Comparison of ENCODE assay signal across 8 cellular contexts in the genomic region with DNA sequence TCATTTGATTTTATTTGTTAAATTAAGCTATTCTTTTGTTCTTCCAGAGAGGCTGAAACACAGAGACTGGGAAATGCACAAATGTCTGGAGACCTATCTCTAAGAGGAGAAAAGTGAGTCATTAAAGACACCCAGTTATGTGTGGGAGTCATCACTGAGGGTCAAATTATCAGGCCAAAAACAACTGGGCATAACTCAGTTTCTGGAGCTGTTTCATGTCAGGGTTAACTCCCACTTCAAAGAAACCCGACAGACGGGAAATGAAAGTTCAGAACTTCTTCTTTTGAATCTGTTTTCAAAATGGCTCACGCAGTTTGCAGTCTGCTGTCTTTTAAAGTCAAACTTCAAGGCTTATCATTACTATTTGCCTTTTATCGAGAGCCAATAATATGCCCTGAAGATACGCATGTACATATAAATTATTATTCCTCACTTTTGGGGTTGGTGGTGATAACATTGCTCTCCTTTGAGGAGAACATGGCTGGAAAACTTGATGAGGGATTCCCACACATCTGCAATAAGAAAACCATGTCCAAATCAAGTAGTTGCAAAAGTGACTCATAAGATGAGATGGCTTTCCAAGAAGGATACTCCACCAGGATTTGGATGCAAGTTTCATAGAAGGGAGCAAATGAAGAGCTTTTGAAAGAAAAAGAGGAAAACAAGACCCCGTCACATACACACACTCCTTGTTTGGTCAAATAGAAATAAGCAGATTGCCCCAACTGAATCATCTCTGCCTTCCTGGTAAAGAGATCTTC.
DNase-seq lines count a peak whose midpoint lies in the region; ATAC-seq and TF ChIP-seq lines count a peak whose summit lies in the region.

No MANE protein-coding gene starts in this region.

- no peak for TF ChIP-seq CTCF in smooth muscle cell (IDR thresholded peaks at IDR 0.05; ENCODE audit: borderline replicate concordance, insufficient read depth, poor library complexity, severe bottlenecking)
- TF ChIP-seq CTCF in dorsolateral prefrontal cortex (IDR thresholded peaks at IDR 0.05 in 54 of 56, conservative IDR thresholded peaks at IDR 0.05 in 2 of 56; ENCODE audit: low read depth in 1 of 56, partially characterized antibody in 56 of 56) = no peak
- no peak for TF ChIP-seq CTCF in CD8-positive, alpha-beta T cell (IDR thresholded peaks at IDR 0.05)

- H3K27ac ChIP-seq in smooth muscle cell (ENCODE audit: low read depth) (peak overlapping the region; percentile 98), dorsolateral prefrontal cortex (no peak overlapping the region)
- no peak overlapping the region for H3K27ac ChIP-seq in CD8-positive, alpha-beta T cell (ENCODE audit: low read depth, low read length)

- no peaks in the 10 kb centered on the region for H4K20me1 ChIP-seq in smooth muscle cell (ENCODE audit: low read depth)

- H3K27me3 ChIP-seq in smooth muscle cell (ENCODE audit: low read depth) (no peaks in the 10 kb centered on the region), dorsolateral prefrontal cortex (no peaks in the 10 kb centered on the region)
- no peaks in the 10 kb centered on the region for H3K27me3 ChIP-seq in CD8-positive, alpha-beta T cell (ENCODE audit: insufficient read depth, low read length)

- peaks cover 9% of the 10 kb centered on the region for H3F3A ChIP-seq in smooth muscle cell (ENCODE audit: low read depth)

- H2AFZ ChIP-seq in smooth muscle cell (ENCODE audit: low read depth) = peak overlapping the region; percentile 78

- no peaks in the 10 kb centered on the region for H3K36me3 Mint-ChIP-seq in CD8-positive, alpha-beta T cell

- peaks cover 1% of the 10 kb centered on the region for H3K4me1 Mint-ChIP-seq in CD8-positive, alpha-beta T cell (ENCODE audit: low read depth)

- CTCF ChIA-PET in CD8-positive, alpha-beta T cell (lab: Charles Lee) = no interaction called here

- H3K9me3 Mint-ChIP-seq in CD8-positive, alpha-beta T cell = no peaks in the 10 kb centered on the region

- H3K79me2 ChIP-seq in smooth muscle cell (ENCODE audit: low read depth) = peaks cover 28% of the 10 kb centered on the region

- no peak overlapping the region for H3K27ac Mint-ChIP-seq in CD8-positive, alpha-beta T cell

- POLR2A ChIA-PET in CD8-positive, alpha-beta T cell (lab: Charles Lee) = interaction anchor here (1.4 kb wide), 1 partner anchor 9 kb away, joined by 6 read pairs; no protein-coding TSS in a partner anchor

- no peaks in the 10 kb centered on the region for H3K36me3 ChIP-seq in smooth muscle cell (ENCODE audit: low read depth)
- H3K36me3 ChIP-seq in CD8-positive, alpha-beta T cell (ENCODE audit: insufficient read depth, low read length) = no peaks in the 10 kb centered on the region

- H3K4me3 ChIP-seq in smooth muscle cell (peak overlapping the region; percentile 16), dorsolateral prefrontal cortex (no peak overlapping the region)
- no peak overlapping the region for H3K4me3 ChIP-seq in CD8-positive, alpha-beta T cell (ENCODE audit: low read depth, low read length)

- DNase-seq in amniotic epithelial cell (ENCODE audit: low read depth) = peak; percentile 96
- DNase-seq in smooth muscle cell (lab: John Stamatoyannopoulos, UW; ENCODE audit: unreplicated experiment) = no peak
- DNase-seq in DMS53 treated with DMSO at 0.1 percent for 48 hours (lab: John Stamatoyannopoulos, UW; ENCODE audit: unreplicated experiment) = no peak
- DNase-seq in dorsolateral prefrontal cortex = no peak
- DNase-seq in activated CD8-positive, alpha-beta memory T cell treated with anti-CD3 and anti-CD28 coated beads, Interleukin-2, amount 50 U/mL, for 48 hours = no peak
- no peak for DNase-seq in CD8-positive, alpha-beta T cell

- intact Hi-C loops in dorsolateral prefrontal cortex (cut with DNase I) = no loop called here
- intact Hi-C loops in CD8-positive, alpha-beta T cell (cut with DNase I, micrococcal nuclease) = no loop called here

- H3K4me3 Mint-ChIP-seq in CD8-positive, alpha-beta T cell = no peak overlapping the region

- H3K9me3 ChIP-seq in smooth muscle cell (replicated peaks; ENCODE audit: low read depth) = no peaks in the 10 kb centered on the region
- H3K9me3 ChIP-seq in CD8-positive, alpha-beta T cell (ENCODE audit: low read length) = no peaks in the 10 kb centered on the region

- H3K9ac ChIP-seq in smooth muscle cell (ENCODE audit: low read depth) = peak overlapping the region; percentile 73

- ATAC-seq in GM19397 (IDR thresholded peaks at IDR 0.05; ENCODE audit: unreplicated experiment) (peak; percentile 85), HG03159 (IDR thresholded peaks at IDR 0.05; ENCODE audit: unreplicated experiment) (peak; percentile 96)
- no peak for ATAC-seq in CD8-positive, alpha-beta T cell

- 12% methylated on average over 6 of the region's 6 CpGs for WGBS in smooth muscle cell (ENCODE audit: low lambda C conversion rate)

- no peaks in the 10 kb centered on the region for H3K27me3 Mint-ChIP-seq in CD8-positive, alpha-beta T cell (ENCODE audit: low read depth)

- H3K4me2 ChIP-seq in smooth muscle cell = peak overlapping the region; percentile 79

- H3K4me1 ChIP-seq in smooth muscle cell (ENCODE audit: low read depth) = peaks cover 32% of the 10 kb centered on the region
- H3K4me1 ChIP-seq in CD8-positive, alpha-beta T cell (ENCODE audit: insufficient read depth, low read length) = no peaks in the 10 kb centered on the region
